In genomic region chr20:53869466-53870258, GRCh38 we compare ENCODE assay signal across 8 cellular contexts.
DNase-seq lines count a peak whose midpoint lies in the region; ATAC-seq lines count a peak whose summit lies in the region.

No MANE protein-coding gene starts in this region.

- no peaks in the 10 kb centered on the region for H3K36me3 ChIP-seq in rectal smooth muscle tissue (ENCODE audit: control insufficient read depth, insufficient read depth, low read length)

- no peak overlapping the region for H3K27ac ChIP-seq in rectal smooth muscle tissue (ENCODE audit: low read depth, low read length)

- H3K4me1 ChIP-seq in rectal smooth muscle tissue (ENCODE audit: control insufficient read depth, insufficient read depth, low read length) = peaks cover 5% of the 10 kb centered on the region

- no peak overlapping the region for H3K9ac ChIP-seq in rectal smooth muscle tissue (ENCODE audit: low read length)

- H3K27me3 ChIP-seq in rectal smooth muscle tissue (ENCODE audit: control insufficient read depth, insufficient read depth, low read length) = no peaks in the 10 kb centered on the region

- ATAC-seq in GM21717 (IDR thresholded peaks at IDR 0.05; ENCODE audit: unreplicated experiment) = peak; percentile 50

- H3K4me3 ChIP-seq in rectal smooth muscle tissue (ENCODE audit: low read length) = peak overlapping the region; percentile 26

- DNase-seq in DMS79 treated with DMSO at 0.1 percent for 48 hours (lab: John Stamatoyannopoulos, UW) (peak; percentile 70), KG1 (lab: John Stamatoyannopoulos, UW) (peak; percentile 43), SIG-M5 (lab: John Stamatoyannopoulos, UW) (peak; percentile 43), glomerular visceral epithelial cell (ENCODE audit: extremely low spot score) (peak; percentile 85), NCI-H774 (lab: John Stamatoyannopoulos, UW) (no peak)
- DNase-seq in activated effector memory CD4-positive, alpha-beta T cell treated with Interleukin-2 at 50 U/mL for 16 hours = peak; percentile 41
